In the genomic region with DNA sequence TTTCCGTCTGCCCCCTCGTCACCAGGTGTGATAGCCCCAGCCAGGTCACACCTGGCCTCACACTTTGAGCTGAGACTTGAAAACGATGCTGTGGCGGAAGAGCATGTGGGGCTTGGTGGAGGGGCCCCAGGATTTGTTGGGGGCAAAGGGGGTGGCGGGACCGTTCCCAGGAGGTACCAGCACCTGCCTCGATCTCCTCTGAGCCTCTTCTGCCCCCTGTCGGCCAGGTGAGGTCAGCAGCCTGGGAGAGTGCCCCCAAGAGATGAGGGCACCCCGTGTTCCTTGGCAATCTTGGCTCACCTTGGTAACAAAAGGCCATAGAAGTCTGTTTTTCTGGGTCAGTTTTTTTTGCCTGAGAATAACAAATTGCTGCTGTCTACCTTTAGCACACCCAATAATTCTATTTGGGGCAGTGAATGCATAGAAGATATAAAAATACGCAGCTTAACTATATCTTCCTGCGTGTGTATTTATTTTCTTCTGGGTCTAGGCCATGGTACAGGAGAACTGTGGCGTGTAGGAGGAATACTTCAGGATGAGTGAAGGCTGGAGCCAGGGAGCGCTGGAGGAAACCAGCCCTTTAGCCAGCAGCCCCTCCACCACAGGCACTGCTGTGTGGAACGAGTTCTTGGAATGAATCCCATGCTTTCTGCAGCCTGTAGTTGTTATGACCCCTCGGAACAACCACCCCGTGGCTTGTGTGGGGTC, we compare ENCODE assay signal across 12 cellular contexts. TPM values are rescaled to one million over a fixed set of nuclear protein-coding genes. Genes with fewer than 3 reads are reported as not detected.
A peak's percentile ranks its signal among the peaks of the same experiment; 100 is the strongest.
DNase-seq lines count a peak whose midpoint lies in the region; TF ChIP-seq lines count a peak whose summit lies in the region.
"Had no signal": no experiment of that assay in that cellular context is flagged by ENCODE, and none has a peak within 500 bp of the region (broad histone marks: within the 10 kb centered on the region; RNA-seq: fewer than 3 reads in every experiment).

No MANE protein-coding gene starts in this region.

- H3K9me2 ChIP-seq in DOHH2 (replicated peaks; ENCODE audit: control insufficient read depth, low read length), result no peaks in the 10 kb centered on the region

- peak overlapping the region; percentile 66 for H3K27ac Mint-ChIP-seq in dendritic cell treated with granulocyte-macrophage colony-stimulating factor and Interleukin-4, amounts not matched to agents 40 ng/mL and 50 ng/mL, for 4 days
- H3K27ac Mint-ChIP-seq: activated naive CD8-positive, alpha-beta T cell treated with anti-CD3 and anti-CD28 coated beads, Interleukin-2, amount 50 U/mL, for 24 hours had no signal

- TF ChIP-seq EP300 in ovary (IDR thresholded peaks at IDR 0.05), result no peak

- H3K9me3 ChIP-seq in DOHH2 (ENCODE audit: control insufficient read depth, insufficient read depth, low read length) (no peaks in the 10 kb centered on the region), ovary (no peaks in the 10 kb centered on the region)

- H3K36me3 Mint-ChIP-seq in dendritic cell treated with granulocyte-macrophage colony-stimulating factor and Interleukin-4, amounts not matched to agents 40 ng/mL and 50 ng/mL, for 4 days (ENCODE audit: low read depth), result peaks cover 50% of the 10 kb centered on the region

- no peak overlapping the region for H3K27ac ChIP-seq in DOHH2 (ENCODE audit: low read depth, low read length)
- peak overlapping the region; percentile 5 to 70 for H3K27ac ChIP-seq in ovary

- peaks cover 14% of the 10 kb centered on the region for H3K4me1 ChIP-seq in DOHH2 (ENCODE audit: control insufficient read depth, low read length)
- H3K4me1 ChIP-seq in ovary (ENCODE audit: insufficient read depth), result peaks cover 29% of the 10 kb centered on the region

- no peak overlapping the region for H3K4me3 Mint-ChIP-seq in dendritic cell treated with granulocyte-macrophage colony-stimulating factor and Interleukin-4, amounts not matched to agents 40 ng/mL and 50 ng/mL, for 4 days
- H3K4me3 Mint-ChIP-seq: activated naive CD8-positive, alpha-beta T cell treated with anti-CD3 and anti-CD28 coated beads, Interleukin-2, amount 50 U/mL, for 24 hours had no signal

- H3K4me1 Mint-ChIP-seq in dendritic cell treated with granulocyte-macrophage colony-stimulating factor and Interleukin-4, amounts not matched to agents 40 ng/mL and 50 ng/mL, for 4 days (ENCODE audit: low read depth), result peaks cover 82% of the 10 kb centered on the region

- no peak overlapping the region for H3K4me2 ChIP-seq in DOHH2 (ENCODE audit: low read length)

- no peak for TF ChIP-seq POLR2A in ovary (IDR thresholded peaks at IDR 0.05)

- H3F3A ChIP-seq in DOHH2 (ENCODE audit: control insufficient read depth, insufficient read depth), result peaks cover 3% of the 10 kb centered on the region; the same call in 1 of the 2 replicates

- H3K9me3 Mint-ChIP-seq in dendritic cell treated with granulocyte-macrophage colony-stimulating factor and Interleukin-4, amounts not matched to agents 40 ng/mL and 50 ng/mL, for 4 days, result no peaks in the 10 kb centered on the region
- H3K9me3 Mint-ChIP-seq: activated naive CD8-positive, alpha-beta T cell treated with anti-CD3 and anti-CD28 coated beads, Interleukin-2, amount 50 U/mL, for 24 hours had no signal

- intact Hi-C loops in dendritic cell treated with granulocyte-macrophage colony-stimulating factor and Interleukin-4, amounts not matched to agents 40 ng/mL and 50 ng/mL, for 4 days (cut with micrococcal nuclease), result no loop called here
- intact Hi-C loops in ovary (cut with DNase I), result loop anchor here in 2 of 4 donors (5.0 to 10.0 kb wide), 2 partner anchors 275 to 278 kb away; no protein-coding TSS in a partner anchor

- H4K20me1 ChIP-seq in DOHH2 (ENCODE audit: control insufficient read depth, insufficient read depth, low read depth, low read length), result no peaks in the 10 kb centered on the region

- peaks cover 8% of the 10 kb centered on the region; the same call in 1 of the 2 replicates for H3K36me3 ChIP-seq in DOHH2 (ENCODE audit: control insufficient read depth, low read length)
- H3K36me3 ChIP-seq in ovary, result no peaks in the 10 kb centered on the region

- no peaks in the 10 kb centered on the region for H3K79me2 ChIP-seq in DOHH2 (ENCODE audit: control insufficient read depth, low read length)

- no peaks in the 10 kb centered on the region for H3K27me3 ChIP-seq in DOHH2 (ENCODE audit: control insufficient read depth, low read length)
- H3K27me3 ChIP-seq in ovary, result no peaks in the 10 kb centered on the region

- DNase-seq in ovary, result peak in 1 of 5 donors; percentile 45
- no peak for DNase-seq in NCI-H446 (lab: John Stamatoyannopoulos, UW)
- DNase-seq in epidermal melanocyte (ENCODE audit: insufficient read length, low spot score), result no peak
- DNase-seq in NK-92 (lab: John Stamatoyannopoulos, UW; ENCODE audit: unreplicated experiment), result no peak
- no peak for DNase-seq in GM19240 (ENCODE audit: insufficient read length, low spot score)
- DNase-seq: activated naive CD8-positive, alpha-beta T cell treated with anti-CD3 and anti-CD28 coated beads, Interleukin-2, amount 50 U/mL, for 24 hours; left colon; NCI-H1105; RPMI8226 had no signal

- peak; percentile 57 for TF ChIP-seq CTCF in DOHH2 (IDR thresholded peaks at IDR 0.05; ENCODE audit: low read depth, low read length, poor library complexity, severe bottlenecking)
- peak; percentile 55; the same call in 1 of the 2 replicates for TF ChIP-seq CTCF in LNCAP (IDR thresholded peaks at IDR 0.05)
- TF ChIP-seq CTCF in ovary (IDR thresholded peaks at IDR 0.05), result no peak

- 35 to 38% (median 35%) methylated on average over 16 of the region's 16 CpGs for WGBS in ovary, 3 donors

- H3K27me3 Mint-ChIP-seq in dendritic cell treated with granulocyte-macrophage colony-stimulating factor and Interleukin-4, amounts not matched to agents 40 ng/mL and 50 ng/mL, for 4 days, result no peaks in the 10 kb centered on the region
- H3K27me3 Mint-ChIP-seq: activated naive CD8-positive, alpha-beta T cell treated with anti-CD3 and anti-CD28 coated beads, Interleukin-2, amount 50 U/mL, for 24 hours had no signal

- H3K4me3 ChIP-seq in DOHH2 (ENCODE audit: low read length) (no peak overlapping the region), ovary (no peak overlapping the region)

RNA-seq across cellular contexts. Expression of gene SPATA2, which starts 25.2 kb away (rescaled TPM):
- total RNA-seq in ovary, result 1 to 10 TPM; 2.3 to 9.8 (median 6.4) TPM
- 1 to 10 TPM; 4.7 to 6.0 TPM for polyA plus RNA-seq in ovary

RNA-seq across cellular contexts. Expression of gene RNF114, which starts 46.1 kb away (rescaled TPM):
- total RNA-seq in ovary, result 100 to 1,000 TPM in 2 of 7 donors, 10 to 100 TPM in 5; 54.0 to 186 (median 73.2) TPM
- 10 to 100 TPM; 44.2 to 61.6 TPM for polyA plus RNA-seq in ovary

Comparison
In these comparisons a context has a peak if more than half of its experiments do, and no peak if none do; other contexts are left out.
1. CTCF ChIP-seq: peak in DOHH2 (single experiment) and LNCAP (single experiment); none in ovary (0 of 3).